In genomic region chr7:27793780-27794179, GRCh38 we compare ENCODE assay signal across 32 cellular contexts. TPM values are rescaled to one million over a fixed set of nuclear protein-coding genes. Genes with fewer than 3 reads are reported as not detected.
DNase-seq lines count a peak whose midpoint lies in the region; ATAC-seq, FAIRE-seq and TF ChIP-seq lines count a peak whose summit lies in the region.
"Had no signal": no experiment of that assay in that cellular context is flagged by ENCODE, and none has a peak within 500 bp of the region (broad histone marks: within the 10 kb centered on the region; RNA-seq: fewer than 3 reads in every experiment).

No MANE protein-coding gene starts in this region.

- H3K36me3 ChIP-seq in IMR-90 (ENCODE audit: control insufficient read depth, insufficient read depth, low read length) (peaks cover 12% of the 10 kb centered on the region), astrocyte (ENCODE audit: insufficient read depth, low read length) (peaks cover 14% of the 10 kb centered on the region)

- TF ChIP-seq RAD21 in A549 (conservative IDR thresholded peaks at IDR 0.05 in 1 of 2, IDR thresholded peaks at IDR 0.05 in 1 of 2) (no peak), IMR-90 (IDR thresholded peaks at IDR 0.05; ENCODE audit: low read length) (no peak)

- no peak overlapping the region for H3K18ac ChIP-seq in IMR-90 (ENCODE audit: low read depth, low read length)

- H2BK120ac ChIP-seq in IMR-90 (ENCODE audit: low read depth, low read length) = no peak overlapping the region

- no peak for TF ChIP-seq EP300 in A549 (IDR thresholded peaks at IDR 0.05)

- H3K23ac ChIP-seq in IMR-90 (ENCODE audit: low read depth, low read length) = no peak overlapping the region

- H3K9me3 ChIP-seq in A549 (no peaks in the 10 kb centered on the region), IMR-90 (ENCODE audit: control insufficient read depth, insufficient read depth, low read length) (no peaks in the 10 kb centered on the region), astrocyte (ENCODE audit: insufficient read depth, low read depth, low read length) (no peaks in the 10 kb centered on the region)
- H3K9me3 ChIP-seq: colonic mucosa, transverse colon had no signal

- intact Hi-C loops in IMR-90 (cut with micrococcal nuclease) = no loop called here

- H4K20me1 ChIP-seq in IMR-90 (ENCODE audit: insufficient read depth, low read length) (no peaks in the 10 kb centered on the region), astrocyte (ENCODE audit: insufficient read depth, low read length) (no peaks in the 10 kb centered on the region)

- 20% methylated on average over 1 of the region's 1 CpG for WGBS in A549 (ENCODE audit: missing lambda C conversion rate)
- no CpG with 5 or more reads among the region's 1 CpG for WGBS in IMR-90 (ENCODE audit: extremely low coverage in 2 of 2, insufficient read length in 1 of 2), 2 experiments

- H2BK15ac ChIP-seq in IMR-90 (ENCODE audit: low read depth, low read length) = no peak overlapping the region

- POLR2A ChIA-PET in A549 (lab: Yijun Ruan, JAX) (no interaction called here), IMR-90 (lab: Charles Lee; ENCODE audit: unreplicated experiment) (no interaction called here)

- FAIRE-seq in A549 (lab: Jason Lieb, UNC) = no peak
- peak; percentile 89 for FAIRE-seq in astrocyte (lab: Jason Lieb, UNC)
- FAIRE-seq: keratinocyte had no signal

- H2BK20ac ChIP-seq in IMR-90 (ENCODE audit: low read depth, low read length) = no peak overlapping the region

- H3K27ac Mint-ChIP-seq in astrocyte (ENCODE audit: unreplicated experiment) = no peak overlapping the region
- H3K27ac Mint-ChIP-seq: activated naive CD8-positive, alpha-beta T cell treated with anti-CD3 and anti-CD28 coated beads, Interleukin-2, amount 50 U/mL, for 24 hours; activated T-cell treated with anti-CD3 and anti-CD28 coated beads, Interleukin-2, amount 50 U/mL, for 24 hours; brain; CD4-positive, alpha-beta T cell; effector memory CD8-positive, alpha-beta T cell; naive thymus-derived CD4-positive, alpha-beta T cell had no signal

- no peaks in the 10 kb centered on the region for H3K79me2 ChIP-seq in astrocyte (ENCODE audit: insufficient read depth, low read length)

- no peak for ATAC-seq in A549
- peak; percentile 67 for ATAC-seq in IMR-90 (ENCODE audit: low read depth)
- no peak for ATAC-seq in HG02938 (IDR thresholded peaks at IDR 0.05; ENCODE audit: unreplicated experiment)
- ATAC-seq: activated naive CD8-positive, alpha-beta T cell treated with anti-CD3 and anti-CD28 coated beads, Interleukin-2, amount 50 U/mL, for 24 hours; effector memory CD8-positive, alpha-beta T cell; esophagus mucosa; naive thymus-derived CD4-positive, alpha-beta T cell; Right ventricle myocardium inferior had no signal

- TF ChIP-seq CTCF in A549 (IDR thresholded peaks at IDR 0.05) (no peak), IMR-90 (conservative IDR thresholded peaks at IDR 0.05; ENCODE audit: low read depth, low read length) (no peak), astrocyte (IDR thresholded peaks at IDR 0.05; ENCODE audit: insufficient read depth, low read depth, low read length) (no peak), fibroblast of pulmonary artery (IDR thresholded peaks at IDR 0.05; ENCODE audit: low read length, missing control alignments) (no peak)

- dilution Hi-C loops in IMR-90 (cut with HindIII; ENCODE audit: low sequenced_read_pairs, unreplicated experiment) = no loop called here

- no peak overlapping the region for H3K4ac ChIP-seq in IMR-90 (ENCODE audit: low read depth, low read length)

- H4K5ac ChIP-seq in IMR-90 (ENCODE audit: low read depth, low read length) = no peak overlapping the region

- H2BK5ac ChIP-seq in IMR-90 (ENCODE audit: low read depth, low read length, poor library complexity, severe bottlenecking) = no peak overlapping the region

- H3K9me3 Mint-ChIP-seq in astrocyte (ENCODE audit: unreplicated experiment) = no peaks in the 10 kb centered on the region
- H3K9me3 Mint-ChIP-seq: activated naive CD8-positive, alpha-beta T cell treated with anti-CD3 and anti-CD28 coated beads, Interleukin-2, amount 50 U/mL, for 24 hours; activated T-cell treated with anti-CD3 and anti-CD28 coated beads, Interleukin-2, amount 50 U/mL, for 24 hours; brain; CD4-positive, alpha-beta T cell; effector memory CD8-positive, alpha-beta T cell; naive thymus-derived CD4-positive, alpha-beta T cell had no signal

- no peak overlapping the region for H2AFZ ChIP-seq in IMR-90 (replicated peaks; ENCODE audit: low read length, poor library complexity)
- H2AFZ ChIP-seq in astrocyte (ENCODE audit: low read depth, low read length) = no peak overlapping the region

- no peaks in the 10 kb centered on the region for H3K27me3 ChIP-seq in IMR-90 (ENCODE audit: control insufficient read depth, insufficient read depth, low read length)
- no peaks in the 10 kb centered on the region for H3K27me3 ChIP-seq in astrocyte (ENCODE audit: insufficient read depth, low read length)
- H3K27me3 ChIP-seq: colonic mucosa, transverse colon had no signal

- peaks cover 0 to 3% of the 10 kb centered on the region in 2 experiments; a peak in 2 of 4 replicates for H3K79me1 ChIP-seq in IMR-90 (ENCODE audit: low read depth in 1 of 2, low read length in 2 of 2)

- H3K4me3 ChIP-seq in A549 = no peak overlapping the region
- H3K4me3 ChIP-seq in IMR-90 (ENCODE audit: insufficient read depth, low read depth, low read length) = no peak overlapping the region
- no peak overlapping the region for H3K4me3 ChIP-seq in astrocyte (ENCODE audit: insufficient read depth, low read depth, low read length)
- no peak overlapping the region for H3K4me3 ChIP-seq in fibroblast of pulmonary artery (replicated peaks; ENCODE audit: low read depth, low read length)
- H3K4me3 ChIP-seq: colonic mucosa, skin epidermis, transverse colon had no signal

- H3K9ac ChIP-seq in IMR-90 (ENCODE audit: low read depth, low read length) (no peak overlapping the region), astrocyte (ENCODE audit: low read length) (no peak overlapping the region)

- BruUV-seq in IMR-90 (replicated peaks; lab: Mats Ljungman, UMichigan) = no TSS peak

- H3K4me1 ChIP-seq in A549 (peaks cover 18% of the 10 kb centered on the region), IMR-90 (ENCODE audit: control insufficient read depth, insufficient read depth, low read length) (no peaks in the 10 kb centered on the region), astrocyte (ENCODE audit: insufficient read depth, low read length) (no peaks in the 10 kb centered on the region)
- H3K4me1 ChIP-seq: colonic mucosa, transverse colon had no signal

- H4K8ac ChIP-seq in IMR-90 (ENCODE audit: low read depth in 2 of 2, low read length in 2 of 2) = no peak overlapping the region

- in situ Hi-C loops in IMR-90 (cut with MboI; ENCODE audit: low sequenced_read_pairs) = loop anchor here (25.0 kb wide), 1 partner anchor 219 kb away; no protein-coding TSS in a partner anchor

- peaks cover 9% of the 10 kb centered on the region for H3K36me3 Mint-ChIP-seq in astrocyte (ENCODE audit: low read depth, unreplicated experiment)

- H3K14ac ChIP-seq in IMR-90 (replicated peaks; ENCODE audit: low read depth, low read length) = no peak overlapping the region

- peaks cover 6% of the 10 kb centered on the region for H3K4me1 Mint-ChIP-seq in astrocyte (ENCODE audit: low read depth, unreplicated experiment)
- H3K4me1 Mint-ChIP-seq: activated naive CD8-positive, alpha-beta T cell treated with anti-CD3 and anti-CD28 coated beads, Interleukin-2, amount 50 U/mL, for 24 hours; brain had no signal

- TF ChIP-seq POLR2A in A549 (IDR thresholded peaks at IDR 0.05; ENCODE audit: low read length) (no peak), IMR-90 (IDR thresholded peaks at IDR 0.05; ENCODE audit: low read depth, low read length) (no peak), erythroblast (IDR thresholded peaks at IDR 0.05; ENCODE audit: low read length) (no peak)

- DNase-seq in A549 (ENCODE audit: low read depth in 1 of 2, low spot score in 1 of 2) (no peak), IMR-90 (peak; percentile 60), astrocyte (ENCODE audit: low read depth) (peak; percentile 32), fibroblast of pulmonary artery (ENCODE audit: low read depth) (peak; percentile 35), erythroblast (lab: John Stamatoyannopoulos, UW) (no peak), NOMO-1 (lab: John Stamatoyannopoulos, UW; ENCODE audit: unreplicated experiment in 2 of 2) (no peak)
- no peak for DNase-seq in activated CD4-positive, CD25-positive, alpha-beta regulatory T cell treated with anti-CD3 and anti-CD28 coated beads, Interleukin-2, amount 50 U/mL, for 72 hours
- DNase-seq: 8988T; activated CD4-positive, alpha-beta T cell treated with anti-CD3 and anti-CD28 coated beads for 48 hours; activated gamma-delta T cell treated with Interleukin-2 at 50 U/mL for 16 hours; activated naive CD8-positive, alpha-beta T cell treated with anti-CD3 and anti-CD28 coated beads, Interleukin-2, amount 50 U/mL, for 24 hours; activated T-cell treated with anti-CD3 and anti-CD28 coated beads, Interleukin-2, amount 50 U/mL, for 24 hours; CD4-positive, alpha-beta T cell; colonic mucosa; effector memory CD8-positive, alpha-beta T cell; H7; KBM-7; midbrain; naive thymus-derived CD4-positive, alpha-beta T cell; NCI-H1417; NCI-H446; nucleus accumbens; SW 1271; T-helper 9 cell; transverse colon had no signal

- H3K27me3 Mint-ChIP-seq in astrocyte (ENCODE audit: low read depth, unreplicated experiment) = no peaks in the 10 kb centered on the region
- H3K27me3 Mint-ChIP-seq: activated naive CD8-positive, alpha-beta T cell treated with anti-CD3 and anti-CD28 coated beads, Interleukin-2, amount 50 U/mL, for 24 hours; activated T-cell treated with anti-CD3 and anti-CD28 coated beads, Interleukin-2, amount 50 U/mL, for 24 hours; brain; CD4-positive, alpha-beta T cell; effector memory CD8-positive, alpha-beta T cell; naive thymus-derived CD4-positive, alpha-beta T cell had no signal

- H3K56ac ChIP-seq in IMR-90 (ENCODE audit: extremely low read depth, insufficient read depth, low read length) = no peak overlapping the region

- CTCF ChIA-PET in A549 (lab: Yijun Ruan, JAX) (interaction anchor here (1.1 kb wide), 1 partner anchor 300 kb away, joined by 3 read pairs; no protein-coding TSS in a partner anchor), IMR-90 (lab: Yijun Ruan, JAX) (no interaction called here)

- H3K9me1 ChIP-seq in IMR-90 (ENCODE audit: insufficient read depth, low read length) = no peaks in the 10 kb centered on the region; the same call in 1 of the 2 replicates

- no peak overlapping the region for H2AK9ac ChIP-seq in IMR-90 (replicated peaks; ENCODE audit: low read depth, low read length, poor library complexity)

- H3K27ac ChIP-seq in A549 (no peak overlapping the region), IMR-90 (ENCODE audit: insufficient read depth, low read length) (no peak overlapping the region), astrocyte (ENCODE audit: low read depth, low read length) (no peak overlapping the region)
- H3K27ac ChIP-seq: colonic mucosa, skin epidermis, transverse colon, VCaP had no signal

- H3K4me2 ChIP-seq in A549 = no peak overlapping the region
- no peak overlapping the region for H3K4me2 ChIP-seq in IMR-90 (ENCODE audit: low read depth, low read length)
- no peak overlapping the region for H3K4me2 ChIP-seq in astrocyte (ENCODE audit: low read length)

- no peak overlapping the region for H3K4me3 Mint-ChIP-seq in astrocyte (ENCODE audit: unreplicated experiment)
- H3K4me3 Mint-ChIP-seq: activated naive CD8-positive, alpha-beta T cell treated with anti-CD3 and anti-CD28 coated beads, Interleukin-2, amount 50 U/mL, for 24 hours; activated T-cell treated with anti-CD3 and anti-CD28 coated beads, Interleukin-2, amount 50 U/mL, for 24 hours; brain; CD4-positive, alpha-beta T cell; effector memory CD8-positive, alpha-beta T cell; naive thymus-derived CD4-positive, alpha-beta T cell had no signal

- no peak overlapping the region for H4K91ac ChIP-seq in IMR-90 (ENCODE audit: insufficient read depth, low read depth, low read length)

- no peak overlapping the region for H2AK5ac ChIP-seq in IMR-90 (ENCODE audit: low read depth, low read length)

RNA-seq across cellular contexts. Expression of gene TAX1BP1, which starts 53.8 kb away (rescaled TPM):
- polyA plus RNA-seq in A549 (2011; rRNA removed) = 180 and 249 TPM in 2 replicates
- polyA plus RNA-seq in A549 (2012; cell fraction: cytosol; rRNA removed) = 39.8 and 45.1 TPM in 2 replicates
- 42.3 and 74.6 TPM in 2 replicates for polyA plus RNA-seq in A549 (2012; cell fraction: nucleus; rRNA removed)
- polyA plus RNA-seq in A549 (2017; fragmentation: RNase III; extraction: RNeasy Plus Mini Kit Qiagen cat#74134 plus additional on column Dnase treatment) = 105 to 111 TPM (median 105 TPM) in 3 replicates
- polyA minus RNA-seq in A549 (2011; rRNA and poly(A)+ RNA removed) = 127 and 210 TPM in 2 replicates
- 52.7 and 68.9 TPM in 2 replicates for total RNA-seq in IMR-90 (2012; rRNA removed)
- 46.0 and 49.0 TPM in 2 replicates for polyA plus RNA-seq in IMR-90 (2012; rRNA removed)
- 17.2 and 19.7 TPM in 2 replicates for polyA plus RNA-seq in IMR-90 (2012; cell fraction: cytosol; rRNA removed)
- polyA plus RNA-seq in IMR-90 (2012; cell fraction: nucleus; rRNA removed; ENCODE audit: low replicate concordance) = 7.7 and 44.0 TPM in 2 replicates
- 127 and 133 TPM in 2 replicates for total RNA-seq in astrocyte

Comparison
In these comparisons a context has a peak if more than half of its experiments do, and no peak if none do; other contexts are left out.
1. DNase-seq: peak in IMR-90 (single experiment), astrocyte (single experiment) and fibroblast of pulmonary artery (single experiment); none in A549 (0 of 2), erythroblast (0 of 2), NOMO-1 (0 of 2) and activated CD4-positive, CD25-positive, alpha-beta regulatory T cell treated with anti-CD3 and anti-CD28 coated beads, Interleukin-2, amount 50 U/mL, for 72 hours (single experiment).